Comparison of ENCODE assay signal across 8 cellular contexts in the genomic region with DNA sequence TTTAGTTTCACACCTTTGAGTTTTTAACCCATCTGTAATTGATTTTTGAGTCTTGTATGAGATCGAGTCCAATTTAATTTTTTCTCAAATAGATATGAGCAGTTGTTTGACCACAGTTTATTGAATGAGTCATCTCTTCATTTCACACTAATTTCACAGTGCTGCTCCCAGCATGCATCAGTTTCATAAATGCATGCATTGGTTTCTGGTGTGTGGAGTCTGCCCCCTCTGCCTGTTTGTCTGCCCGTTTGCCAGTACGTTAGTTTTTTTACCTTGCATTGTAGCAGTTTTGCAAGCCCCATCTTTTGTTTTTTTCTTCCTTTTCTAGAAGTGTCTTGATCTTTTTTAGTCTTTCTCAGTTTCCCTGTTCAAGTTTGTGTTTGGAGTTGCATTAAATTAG. TPM values are rescaled to one million over a fixed set of nuclear protein-coding genes. Genes with fewer than 3 reads are reported as not detected.
DNase-seq lines count a peak whose midpoint lies in the region; ATAC-seq and TF ChIP-seq lines count a peak whose summit lies in the region.

No MANE protein-coding gene starts in this region.

- H3K27ac ChIP-seq in Peyer's patch = no peak overlapping the region
- no peak overlapping the region for H3K27ac ChIP-seq in naive thymus-derived CD4-positive, alpha-beta T cell (ENCODE audit: low read depth, low read length)

- H3K4me1 ChIP-seq in Peyer's patch = no peaks in the 10 kb centered on the region
- no peaks in the 10 kb centered on the region for H3K4me1 ChIP-seq in naive thymus-derived CD4-positive, alpha-beta T cell (ENCODE audit: control insufficient read depth in 2 of 2, insufficient read depth in 2 of 2, low read length in 2 of 2)

- peaks cover 11% of the 10 kb centered on the region for H3K36me3 Mint-ChIP-seq in activated naive CD8-positive, alpha-beta T cell
- peaks cover 0 to 13% (median 3%) of the 10 kb centered on the region in 5 donors for H3K36me3 Mint-ChIP-seq in naive thymus-derived CD4-positive, alpha-beta T cell

- no peaks in the 10 kb centered on the region for H3K27me3 Mint-ChIP-seq in activated naive CD8-positive, alpha-beta T cell
- no peaks in the 10 kb centered on the region for H3K27me3 Mint-ChIP-seq in naive thymus-derived CD4-positive, alpha-beta T cell

- H3K4me1 Mint-ChIP-seq in activated naive CD8-positive, alpha-beta T cell (ENCODE audit: low read depth) = peaks cover 26% of the 10 kb centered on the region
- H3K4me1 Mint-ChIP-seq in naive thymus-derived CD4-positive, alpha-beta T cell = peaks cover 14 to 34% (median 25%) of the 10 kb centered on the region in 7 donors

- H3K27me3 ChIP-seq in Peyer's patch = no peaks in the 10 kb centered on the region
- no peaks in the 10 kb centered on the region for H3K27me3 ChIP-seq in naive thymus-derived CD4-positive, alpha-beta T cell (ENCODE audit: control insufficient read depth in 2 of 2, insufficient read depth in 2 of 2, low read length in 2 of 2)

- DNase-seq in DMS 273 (lab: John Stamatoyannopoulos, UW; ENCODE audit: unreplicated experiment) = peak; percentile 66
- DNase-seq in Peyer's patch = peak in 2 of 3 donors; percentile 47 to 59
- peak in 2 of 9 donors; percentile 23 to 30 for DNase-seq in naive thymus-derived CD4-positive, alpha-beta T cell
- DNase-seq in HuH-7.5 (ENCODE audit: low spot score) = no peak
- no peak for DNase-seq in NCI-H1930 (lab: John Stamatoyannopoulos, UW)

- H3K4me3 Mint-ChIP-seq in activated naive CD8-positive, alpha-beta T cell = peak overlapping the region; percentile 73
- H3K4me3 Mint-ChIP-seq in naive thymus-derived CD4-positive, alpha-beta T cell = peak overlapping the region in 9 of 10 donors; percentile 4 to 74 (median 62)

- intact Hi-C loops in naive thymus-derived CD4-positive, alpha-beta T cell (cut with micrococcal nuclease) = loop anchor here (1.0 kb wide), 2 partner anchors 12 to 13 kb away; a partner anchor contains a TSS

- no peaks in the 10 kb centered on the region for H3K9me3 Mint-ChIP-seq in activated naive CD8-positive, alpha-beta T cell (ENCODE audit: low read depth)
- H3K9me3 Mint-ChIP-seq in naive thymus-derived CD4-positive, alpha-beta T cell = no peaks in the 10 kb centered on the region

- H3K27ac Mint-ChIP-seq in activated naive CD8-positive, alpha-beta T cell = peak overlapping the region; percentile 79
- peak overlapping the region in 7 of 9 donors; percentile 9 to 74 (median 57) for H3K27ac Mint-ChIP-seq in naive thymus-derived CD4-positive, alpha-beta T cell

- TF ChIP-seq CTCF in Peyer's patch (IDR thresholded peaks at IDR 0.05) = peak in 2 of 6 experiments; percentile 4 to 9

- CTCF ChIA-PET in naive thymus-derived CD4-positive, alpha-beta T cell (lab: Charles Lee) = no interaction called here

- no peaks in the 10 kb centered on the region for H3K36me3 ChIP-seq in Peyer's patch
- H3K36me3 ChIP-seq in naive thymus-derived CD4-positive, alpha-beta T cell (ENCODE audit: control insufficient read depth in 2 of 3, insufficient read depth in 3 of 3, low read length in 3 of 3) = no peaks in the 10 kb centered on the region

- ATAC-seq in GM19467 (IDR thresholded peaks at IDR 0.05; ENCODE audit: unreplicated experiment) (peak; percentile 92), HG03457 (IDR thresholded peaks at IDR 0.05; ENCODE audit: unreplicated experiment) (peak; percentile 96)
- ATAC-seq in naive thymus-derived CD4-positive, alpha-beta T cell = peak; percentile 92

- no peak overlapping the region for H3K4me3 ChIP-seq in Peyer's patch
- H3K4me3 ChIP-seq in naive thymus-derived CD4-positive, alpha-beta T cell (ENCODE audit: low read length) = no peak overlapping the region

- no peak for TF ChIP-seq POLR2A in Peyer's patch (IDR thresholded peaks at IDR 0.05)

- H3K9me3 ChIP-seq in Peyer's patch = no peaks in the 10 kb centered on the region
- H3K9me3 ChIP-seq in naive thymus-derived CD4-positive, alpha-beta T cell (ENCODE audit: control insufficient read depth in 2 of 3, low read length in 3 of 3) = no peaks in the 10 kb centered on the region

- POLR2A ChIA-PET in naive thymus-derived CD4-positive, alpha-beta T cell (lab: Charles Lee) = no interaction called here

RNA-seq across cellular contexts. Expression of a gene that starts 11.9 kb away (rescaled TPM):
- 1 to 10 TPM; 6.1 to 9.0 (median 7.9) TPM for total RNA-seq in Peyer's patch
- 1 to 10 TPM; 4.2 to 8.2 (median 6.5) TPM for total RNA-seq in naive thymus-derived CD4-positive, alpha-beta T cell
- 1 to 10 TPM; 1.6 to 2.2 TPM for polyA plus RNA-seq in naive thymus-derived CD4-positive, alpha-beta T cell

RNA-seq across cellular contexts. Expression of a gene that starts 13.0 kb away (rescaled TPM):
- total RNA-seq in Peyer's patch = 10 to 100 TPM; 12.4 to 27.5 (median 19.9) TPM
- 10 to 100 TPM in 2 of 5 experiments, 1 to 10 TPM in 3; 4.5 to 16.5 (median 9.8) TPM for total RNA-seq in naive thymus-derived CD4-positive, alpha-beta T cell
- 10 to 100 TPM; 36.4 to 38.6 TPM for polyA plus RNA-seq in naive thymus-derived CD4-positive, alpha-beta T cell

Comparison
In these comparisons a context has a peak if more than half of its experiments do, and no peak if none do; other contexts are left out.
1. DNase-seq: peak in DMS 273 (single experiment) and Peyer's patch (2 of 3); none in HuH-7.5 (single experiment) and NCI-H1930 (0 of 2).
2. Peak in every context shown above with its lines, with median percentiles within 50 percentile points of each other: ATAC-seq.